In the genomic region with DNA sequence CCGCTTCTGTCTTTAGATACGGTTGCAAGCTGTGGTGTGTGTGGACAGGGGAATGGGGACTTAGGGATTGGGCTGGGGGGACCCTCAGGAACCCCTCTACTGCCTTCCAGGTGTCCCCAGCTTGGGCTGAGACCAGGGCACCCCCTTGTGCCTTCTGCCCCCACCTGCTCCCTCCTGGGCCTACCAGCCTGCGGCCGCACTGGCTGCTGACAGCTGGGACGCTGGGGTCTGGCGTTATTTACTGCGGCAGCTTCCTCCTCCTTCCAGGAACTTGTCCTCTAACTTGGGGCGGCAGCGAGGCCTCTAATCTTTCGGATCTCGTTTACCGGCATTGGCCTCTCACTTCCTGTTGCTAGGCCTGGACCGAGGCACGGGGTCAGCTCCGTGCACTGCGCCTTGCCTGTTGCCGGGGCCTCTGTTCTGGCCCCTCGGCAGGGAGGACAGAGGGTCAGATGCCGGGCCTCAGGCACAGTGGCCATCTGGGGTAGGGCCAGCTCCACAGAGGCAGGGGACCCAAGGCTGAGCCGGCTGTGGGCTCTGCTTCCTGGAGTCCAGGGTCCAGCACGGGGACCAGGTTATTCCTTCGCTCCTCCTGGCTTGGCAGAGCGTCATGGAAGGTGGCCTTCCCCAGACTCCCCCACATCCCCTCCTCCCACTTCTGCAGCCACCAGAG, we compare ENCODE assay signal across 1 cellular context.
TF ChIP-seq lines count a peak whose summit lies in the region.

No MANE protein-coding gene starts in this region.

TF ChIP-seq in K562, 482 proteins besides CTCF, POLR2A, EP300 and RAD21 (continued from another document and continues in another):
- TF ChIP-seq, protein P1, sequence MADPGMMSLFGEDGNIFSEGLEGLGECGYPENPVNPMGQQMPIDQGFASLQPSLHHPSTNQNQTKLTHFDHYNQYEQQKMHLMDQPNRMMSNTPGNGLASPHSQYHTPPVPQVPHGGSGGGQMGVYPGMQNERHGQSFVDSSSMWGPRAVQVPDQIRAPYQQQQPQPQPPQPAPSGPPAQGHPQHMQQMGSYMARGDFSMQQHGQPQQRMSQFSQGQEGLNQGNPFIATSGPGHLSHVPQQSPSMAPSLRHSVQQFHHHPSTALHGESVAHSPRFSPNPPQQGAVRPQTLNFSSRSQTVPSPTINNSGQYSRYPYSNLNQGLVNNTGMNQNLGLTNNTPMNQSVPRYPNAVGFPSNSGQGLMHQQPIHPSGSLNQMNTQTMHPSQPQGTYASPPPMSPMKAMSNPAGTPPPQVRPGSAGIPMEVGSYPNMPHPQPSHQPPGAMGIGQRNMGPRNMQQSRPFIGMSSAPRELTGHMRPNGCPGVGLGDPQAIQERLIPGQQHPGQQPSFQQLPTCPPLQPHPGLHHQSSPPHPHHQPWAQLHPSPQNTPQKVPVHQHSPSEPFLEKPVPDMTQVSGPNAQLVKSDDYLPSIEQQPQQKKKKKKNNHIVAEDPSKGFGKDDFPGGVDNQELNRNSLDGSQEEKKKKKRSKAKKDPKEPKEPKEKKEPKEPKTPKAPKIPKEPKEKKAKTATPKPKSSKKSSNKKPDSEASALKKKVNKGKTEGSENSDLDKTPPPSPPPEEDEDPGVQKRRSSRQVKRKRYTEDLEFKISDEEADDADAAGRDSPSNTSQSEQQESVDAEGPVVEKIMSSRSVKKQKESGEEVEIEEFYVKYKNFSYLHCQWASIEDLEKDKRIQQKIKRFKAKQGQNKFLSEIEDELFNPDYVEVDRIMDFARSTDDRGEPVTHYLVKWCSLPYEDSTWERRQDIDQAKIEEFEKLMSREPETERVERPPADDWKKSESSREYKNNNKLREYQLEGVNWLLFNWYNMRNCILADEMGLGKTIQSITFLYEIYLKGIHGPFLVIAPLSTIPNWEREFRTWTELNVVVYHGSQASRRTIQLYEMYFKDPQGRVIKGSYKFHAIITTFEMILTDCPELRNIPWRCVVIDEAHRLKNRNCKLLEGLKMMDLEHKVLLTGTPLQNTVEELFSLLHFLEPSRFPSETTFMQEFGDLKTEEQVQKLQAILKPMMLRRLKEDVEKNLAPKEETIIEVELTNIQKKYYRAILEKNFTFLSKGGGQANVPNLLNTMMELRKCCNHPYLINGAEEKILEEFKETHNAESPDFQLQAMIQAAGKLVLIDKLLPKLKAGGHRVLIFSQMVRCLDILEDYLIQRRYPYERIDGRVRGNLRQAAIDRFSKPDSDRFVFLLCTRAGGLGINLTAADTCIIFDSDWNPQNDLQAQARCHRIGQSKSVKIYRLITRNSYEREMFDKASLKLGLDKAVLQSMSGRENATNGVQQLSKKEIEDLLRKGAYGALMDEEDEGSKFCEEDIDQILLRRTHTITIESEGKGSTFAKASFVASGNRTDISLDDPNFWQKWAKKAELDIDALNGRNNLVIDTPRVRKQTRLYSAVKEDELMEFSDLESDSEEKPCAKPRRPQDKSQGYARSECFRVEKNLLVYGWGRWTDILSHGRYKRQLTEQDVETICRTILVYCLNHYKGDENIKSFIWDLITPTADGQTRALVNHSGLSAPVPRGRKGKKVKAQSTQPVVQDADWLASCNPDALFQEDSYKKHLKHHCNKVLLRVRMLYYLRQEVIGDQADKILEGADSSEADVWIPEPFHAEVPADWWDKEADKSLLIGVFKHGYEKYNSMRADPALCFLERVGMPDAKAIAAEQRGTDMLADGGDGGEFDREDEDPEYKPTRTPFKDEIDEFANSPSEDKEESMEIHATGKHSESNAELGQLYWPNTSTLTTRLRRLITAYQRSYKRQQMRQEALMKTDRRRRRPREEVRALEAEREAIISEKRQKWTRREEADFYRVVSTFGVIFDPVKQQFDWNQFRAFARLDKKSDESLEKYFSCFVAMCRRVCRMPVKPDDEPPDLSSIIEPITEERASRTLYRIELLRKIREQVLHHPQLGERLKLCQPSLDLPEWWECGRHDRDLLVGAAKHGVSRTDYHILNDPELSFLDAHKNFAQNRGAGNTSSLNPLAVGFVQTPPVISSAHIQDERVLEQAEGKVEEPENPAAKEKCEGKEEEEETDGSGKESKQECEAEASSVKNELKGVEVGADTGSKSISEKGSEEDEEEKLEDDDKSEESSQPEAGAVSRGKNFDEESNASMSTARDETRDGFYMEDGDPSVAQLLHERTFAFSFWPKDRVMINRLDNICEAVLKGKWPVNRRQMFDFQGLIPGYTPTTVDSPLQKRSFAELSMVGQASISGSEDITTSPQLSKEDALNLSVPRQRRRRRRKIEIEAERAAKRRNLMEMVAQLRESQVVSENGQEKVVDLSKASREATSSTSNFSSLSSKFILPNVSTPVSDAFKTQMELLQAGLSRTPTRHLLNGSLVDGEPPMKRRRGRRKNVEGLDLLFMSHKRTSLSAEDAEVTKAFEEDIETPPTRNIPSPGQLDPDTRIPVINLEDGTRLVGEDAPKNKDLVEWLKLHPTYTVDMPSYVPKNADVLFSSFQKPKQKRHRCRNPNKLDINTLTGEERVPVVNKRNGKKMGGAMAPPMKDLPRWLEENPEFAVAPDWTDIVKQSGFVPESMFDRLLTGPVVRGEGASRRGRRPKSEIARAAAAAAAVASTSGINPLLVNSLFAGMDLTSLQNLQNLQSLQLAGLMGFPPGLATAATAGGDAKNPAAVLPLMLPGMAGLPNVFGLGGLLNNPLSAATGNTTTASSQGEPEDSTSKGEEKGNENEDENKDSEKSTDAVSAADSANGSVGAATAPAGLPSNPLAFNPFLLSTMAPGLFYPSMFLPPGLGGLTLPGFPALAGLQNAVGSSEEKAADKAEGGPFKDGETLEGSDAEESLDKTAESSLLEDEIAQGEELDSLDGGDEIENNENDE (IDR thresholded peaks at IDR 0.05; ENCODE audit: low read depth, low read length), result no peak
- no peak for TF ChIP-seq ZNF707 (CRISPR knock-in tag; conservative IDR thresholded peaks at IDR 0.05)
- TF ChIP-seq, protein P2, sequence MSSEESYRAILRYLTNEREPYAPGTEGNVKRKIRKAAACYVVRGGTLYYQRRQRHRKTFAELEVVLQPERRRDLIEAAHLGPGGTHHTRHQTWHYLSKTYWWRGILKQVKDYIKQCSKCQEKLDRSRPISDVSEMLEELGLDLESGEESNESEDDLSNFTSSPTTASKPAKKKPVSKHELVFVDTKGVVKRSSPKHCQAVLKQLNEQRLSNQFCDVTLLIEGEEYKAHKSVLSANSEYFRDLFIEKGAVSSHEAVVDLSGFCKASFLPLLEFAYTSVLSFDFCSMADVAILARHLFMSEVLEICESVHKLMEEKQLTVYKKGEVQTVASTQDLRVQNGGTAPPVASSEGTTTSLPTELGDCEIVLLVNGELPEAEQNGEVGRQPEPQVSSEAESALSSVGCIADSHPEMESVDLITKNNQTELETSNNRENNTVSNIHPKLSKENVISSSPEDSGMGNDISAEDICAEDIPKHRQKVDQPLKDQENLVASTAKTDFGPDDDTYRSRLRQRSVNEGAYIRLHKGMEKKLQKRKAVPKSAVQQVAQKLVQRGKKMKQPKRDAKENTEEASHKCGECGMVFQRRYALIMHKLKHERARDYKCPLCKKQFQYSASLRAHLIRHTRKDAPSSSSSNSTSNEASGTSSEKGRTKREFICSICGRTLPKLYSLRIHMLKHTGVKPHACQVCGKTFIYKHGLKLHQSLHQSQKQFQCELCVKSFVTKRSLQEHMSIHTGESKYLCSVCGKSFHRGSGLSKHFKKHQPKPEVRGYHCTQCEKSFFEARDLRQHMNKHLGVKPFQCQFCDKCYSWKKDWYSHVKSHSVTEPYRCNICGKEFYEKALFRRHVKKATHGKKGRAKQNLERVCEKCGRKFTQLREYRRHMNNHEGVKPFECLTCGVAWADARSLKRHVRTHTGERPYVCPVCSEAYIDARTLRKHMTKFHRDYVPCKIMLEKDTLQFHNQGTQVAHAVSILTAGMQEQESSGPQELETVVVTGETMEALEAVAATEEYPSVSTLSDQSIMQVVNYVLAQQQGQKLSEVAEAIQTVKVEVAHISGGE (CRISPR knock-in tag; IDR thresholded peaks at IDR 0.05), result peak in 1 of 3 experiments; percentile 76; a peak in 2 of 6 replicates
- peak; percentile 43 for TF ChIP-seq NUFIP1 (IDR thresholded peaks at IDR 0.05; ENCODE audit: partially characterized antibody)
- no peak for TF ChIP-seq MBD1 (CRISPR knock-in tag; IDR thresholded peaks at IDR 0.05)
- TF ChIP-seq NR1H2 (CRISPR knock-in tag; IDR thresholded peaks at IDR 0.05), result no peak
- TF ChIP-seq RBM22 (IDR thresholded peaks at IDR 0.05; ENCODE audit: low read depth, low read length, poor library complexity, severe bottlenecking), result no peak
- peak; percentile 4; the same call in 1 of the 2 replicates for TF ChIP-seq ZNF75A (CRISPR knock-in tag; IDR thresholded peaks at IDR 0.05)
- no peak for TF ChIP-seq TCFL5 (CRISPR knock-in tag; conservative IDR thresholded peaks at IDR 0.05)
- no peak for TF ChIP-seq ZNF316 (IDR thresholded peaks at IDR 0.05)
- peak; percentile 67; the same call in 1 of the 2 replicates for TF ChIP-seq ZEB2 (IDR thresholded peaks at IDR 0.05)
- TF ChIP-seq NRF1 (conservative IDR thresholded peaks at IDR 0.05 in 1 of 2, IDR thresholded peaks at IDR 0.05 in 1 of 2), result peak; percentile 24 to 27; a peak in 3 of 4 replicates
- TF ChIP-seq KDM5B (IDR thresholded peaks at IDR 0.05; ENCODE audit: insufficient replicate concordance, low read depth, low read length), result peak; percentile 57
- no peak for TF ChIP-seq OTX1 (CRISPR knock-in tag; IDR thresholded peaks at IDR 0.05)
- TF ChIP-seq ZNF282 (CRISPR knock-in tag; IDR thresholded peaks at IDR 0.05), result no peak
- TF ChIP-seq RBBP5 (IDR thresholded peaks at IDR 0.05; ENCODE audit: borderline replicate concordance, insufficient read depth, low read length, poor library complexity, severe bottlenecking), result peak; percentile 70
- TF ChIP-seq CEBPG (CRISPR knock-in tag; IDR thresholded peaks at IDR 0.05), result no peak
- no peak for TF ChIP-seq CEBPG (tag; conservative IDR thresholded peaks at IDR 0.05 in 1 of 2, IDR thresholded peaks at IDR 0.05 in 1 of 2)
- no peak for TF ChIP-seq SREBF2 (CRISPR knock-in tag; IDR thresholded peaks at IDR 0.05)
- 0 out of 2 replicates have a peak, but pooled peaks have one; percentile 20 for TF ChIP-seq GTF2F1 (IDR thresholded peaks at IDR 0.05; ENCODE audit: low read depth, low read length)
- TF ChIP-seq PHF8 (IDR thresholded peaks at IDR 0.05; ENCODE audit: borderline replicate concordance, low read length), result peak; percentile 61; the same call in 1 of the 2 replicates
- TF ChIP-seq ZNF253 (CRISPR knock-in tag; conservative IDR thresholded peaks at IDR 0.05), result no peak
- TF ChIP-seq ZBTB2 (IDR thresholded peaks at IDR 0.05), result 0 out of 2 replicates have a peak, but pooled peaks have one; percentile 62
- TF ChIP-seq DDX20 (tag; IDR thresholded peaks at IDR 0.05; ENCODE audit: low read depth), result no peak
- TF ChIP-seq HSF4 (CRISPR knock-in tag; IDR thresholded peaks at IDR 0.05; ENCODE audit: borderline replicate concordance), result peak; percentile 82
- peak; percentile 68; the same call in 1 of the 2 replicates for TF ChIP-seq BACH1 (tag; IDR thresholded peaks at IDR 0.05)
- TF ChIP-seq TCF7 (IDR thresholded peaks at IDR 0.05; ENCODE audit: borderline replicate concordance), result 0 out of 2 replicates have a peak, but pooled peaks have one; percentile 32
- no peak for TF ChIP-seq ZNF512 (tag; IDR thresholded peaks at IDR 0.05)
- peak; percentile 60; the same call in 1 of the 2 replicates for TF ChIP-seq PML (IDR thresholded peaks at IDR 0.05; ENCODE audit: low read length)
- no peak for TF ChIP-seq THAP7 (CRISPR knock-in tag; IDR thresholded peaks at IDR 0.05)
- TF ChIP-seq HEY1 (CRISPR knock-in tag; IDR thresholded peaks at IDR 0.05; ENCODE audit: borderline replicate concordance), result no peak
- no peak for TF ChIP-seq C11orf30 (IDR thresholded peaks at IDR 0.05; ENCODE audit: low read depth)
- 0 out of 2 replicates have a peak, but pooled peaks have one; percentile 16 for TF ChIP-seq ZNF354B (CRISPR knock-in tag; IDR thresholded peaks at IDR 0.05)
- TF ChIP-seq CBFA2T3 (IDR thresholded peaks at IDR 0.05), result peak; percentile 60; the same call in 1 of the 2 replicates
- no peak for TF ChIP-seq FOXM1 (IDR thresholded peaks at IDR 0.05; ENCODE audit: low read depth)
- no peak for TF ChIP-seq FOXM1 (CRISPR knock-in tag; IDR thresholded peaks at IDR 0.05; ENCODE audit: low read depth)
- peak; percentile 42; the same call in 1 of the 2 replicates for TF ChIP-seq CREM (IDR thresholded peaks at IDR 0.05; ENCODE audit: low read depth)
- TF ChIP-seq ZNF431 (CRISPR knock-in tag; IDR thresholded peaks at IDR 0.05), result no peak
- TF ChIP-seq ADNP (tag; IDR thresholded peaks at IDR 0.05), result no peak
- peak; percentile 55 for TF ChIP-seq TAF1 (IDR thresholded peaks at IDR 0.05; ENCODE audit: control insufficient read depth, extremely low read depth, insufficient read depth, low read length, severe bottlenecking)
